In the genomic region with DNA sequence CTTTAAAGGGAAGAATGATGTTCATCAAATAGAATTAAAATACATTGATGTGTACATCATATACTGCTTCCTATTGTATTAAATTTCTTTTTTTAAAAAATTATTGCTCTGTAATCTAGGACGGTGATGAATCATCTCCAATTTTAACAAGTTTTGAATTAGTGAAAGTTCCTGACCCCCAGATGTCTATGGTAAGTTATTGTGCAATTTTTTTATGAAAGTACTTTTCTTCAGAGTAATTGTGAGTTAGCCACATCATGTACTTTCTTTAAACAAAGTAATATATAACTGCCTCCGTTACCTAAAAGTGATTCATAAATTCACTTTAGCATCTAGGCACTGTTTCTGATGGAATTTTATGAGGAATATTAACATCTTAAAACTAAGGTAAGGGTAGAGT, we compare ENCODE assay signal across 19 cellular contexts.
"Had no signal": no experiment of that assay in that cellular context is flagged by ENCODE, and none has a peak within 500 bp of the region (broad histone marks: within the 10 kb centered on the region; RNA-seq: fewer than 3 reads in every experiment).

No MANE protein-coding gene starts in this region.

- H3K27ac ChIP-seq: ascending aorta, breast epithelium, left lung, transverse colon had no signal

- H3K27me3 Mint-ChIP-seq: activated CD4-positive, alpha-beta memory T cell treated with anti-CD3 and anti-CD28 coated beads, Interleukin-2, amount 10 ng/mL, durations not matched to agents 7 days and 5 days; activated CD4-positive, alpha-beta T cell treated with anti-CD3 and anti-CD28 coated beads for 36 hours; activated naive CD8-positive, alpha-beta T cell treated with anti-CD3 and anti-CD28 coated beads, Interleukin-2, amount 10 ng/mL, durations not matched to agents 7 days and 5 days; activated T-cell treated with anti-CD3 and anti-CD28 coated beads, Interleukin-2, amount 50 U/mL, for 24 hours; effector memory CD8-positive, alpha-beta T cell; T-helper 17 cell had no signal

- H3K27ac Mint-ChIP-seq: activated CD4-positive, alpha-beta memory T cell treated with anti-CD3 and anti-CD28 coated beads, Interleukin-2, amount 10 ng/mL, durations not matched to agents 7 days and 5 days; activated CD4-positive, alpha-beta T cell treated with anti-CD3 and anti-CD28 coated beads for 36 hours; activated naive CD8-positive, alpha-beta T cell treated with anti-CD3 and anti-CD28 coated beads, Interleukin-2, amount 10 ng/mL, durations not matched to agents 7 days and 5 days; activated T-cell treated with anti-CD3 and anti-CD28 coated beads, Interleukin-2, amount 50 U/mL, for 24 hours; nephron; T-helper 17 cell had no signal

- H3K4me3 Mint-ChIP-seq: activated CD4-positive, alpha-beta memory T cell treated with anti-CD3 and anti-CD28 coated beads, Interleukin-2, amount 10 ng/mL, durations not matched to agents 7 days and 5 days; activated CD4-positive, alpha-beta T cell treated with anti-CD3 and anti-CD28 coated beads for 36 hours; activated naive CD8-positive, alpha-beta T cell treated with anti-CD3 and anti-CD28 coated beads, Interleukin-2, amount 10 ng/mL, durations not matched to agents 7 days and 5 days; activated T-cell treated with anti-CD3 and anti-CD28 coated beads, Interleukin-2, amount 50 U/mL, for 24 hours; effector memory CD8-positive, alpha-beta T cell; nephron; T-helper 17 cell had no signal

- H3K9me3 ChIP-seq: ascending aorta, breast epithelium, left lung, transverse colon had no signal

- H3K4me1 ChIP-seq: ascending aorta, breast epithelium, left lung had no signal

- H3K27me3 ChIP-seq: ascending aorta, breast epithelium, left lung, transverse colon had no signal

- H3K4me1 Mint-ChIP-seq: activated naive CD8-positive, alpha-beta T cell treated with anti-CD3 and anti-CD28 coated beads, Interleukin-2, amount 10 ng/mL, durations not matched to agents 7 days and 5 days had no signal

- H3K9me3 Mint-ChIP-seq: activated CD4-positive, alpha-beta memory T cell treated with anti-CD3 and anti-CD28 coated beads, Interleukin-2, amount 10 ng/mL, durations not matched to agents 7 days and 5 days; activated naive CD8-positive, alpha-beta T cell treated with anti-CD3 and anti-CD28 coated beads, Interleukin-2, amount 10 ng/mL, durations not matched to agents 7 days and 5 days; activated T-cell treated with anti-CD3 and anti-CD28 coated beads, Interleukin-2, amount 50 U/mL, for 24 hours; effector memory CD8-positive, alpha-beta T cell; nephron had no signal

- H3K4me3 ChIP-seq: ascending aorta, breast epithelium, left lung, transverse colon had no signal

- DNase-seq: activated CD4-positive, alpha-beta memory T cell treated with anti-CD3 and anti-CD28 coated beads, Interleukin-2, amount 10 ng/mL, durations not matched to agents 7 days and 5 days; activated CD4-positive, alpha-beta T cell treated with anti-CD3 and anti-CD28 coated beads for 36 hours; activated gamma-delta T cell; activated naive CD8-positive, alpha-beta T cell treated with anti-CD3 and anti-CD28 coated beads, Interleukin-2, amount 10 ng/mL, durations not matched to agents 7 days and 5 days; activated T-cell treated with anti-CD3 and anti-CD28 coated beads, Interleukin-2, amount 50 U/mL, for 24 hours; cerebellar nuclear complex; dermis blood vessel endothelial cell; effector memory CD8-positive, alpha-beta T cell; kidney; left lung; nucleus accumbens; posterior cingulate gyrus; stimulated activated CD4-positive, alpha-beta T cell treated with anti-CD3 and anti-CD28 coated beads, Interleukin-4, amount 100 ng/mL, for 1 hour; stimulated activated naive CD4-positive, alpha-beta T cell treated with Interleukin-2 at 50 U/mL for 16 hours; T-helper 17 cell; transverse colon had no signal
